1 cellular context compared by ENCODE assay signal in the genomic region with DNA sequence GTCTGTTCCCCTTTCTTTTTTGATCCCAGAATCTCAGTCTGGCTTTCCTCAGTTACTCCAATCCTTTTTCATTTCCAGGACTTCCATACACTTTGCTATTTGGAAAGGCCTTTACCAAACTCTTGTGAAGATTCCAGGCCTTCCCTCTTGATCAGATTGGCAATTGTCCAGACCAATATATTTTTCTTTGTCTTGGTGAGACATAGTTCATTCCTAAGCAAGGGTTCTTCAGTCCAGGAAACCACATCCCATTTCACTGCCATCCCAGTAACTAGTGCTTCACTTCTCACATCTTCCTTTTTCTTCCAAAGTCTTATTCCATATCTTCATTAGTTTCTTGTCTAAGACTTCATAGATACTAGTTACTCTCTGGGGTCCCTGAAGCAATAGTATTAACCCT.
TF ChIP-seq lines count a peak whose summit lies in the region.

No MANE protein-coding gene starts in this region.

TF ChIP-seq in GM23338, 12 proteins besides CTCF, POLR2A, EP300 and RAD21 (continued from another document):
- TF ChIP-seq, protein P1, sequence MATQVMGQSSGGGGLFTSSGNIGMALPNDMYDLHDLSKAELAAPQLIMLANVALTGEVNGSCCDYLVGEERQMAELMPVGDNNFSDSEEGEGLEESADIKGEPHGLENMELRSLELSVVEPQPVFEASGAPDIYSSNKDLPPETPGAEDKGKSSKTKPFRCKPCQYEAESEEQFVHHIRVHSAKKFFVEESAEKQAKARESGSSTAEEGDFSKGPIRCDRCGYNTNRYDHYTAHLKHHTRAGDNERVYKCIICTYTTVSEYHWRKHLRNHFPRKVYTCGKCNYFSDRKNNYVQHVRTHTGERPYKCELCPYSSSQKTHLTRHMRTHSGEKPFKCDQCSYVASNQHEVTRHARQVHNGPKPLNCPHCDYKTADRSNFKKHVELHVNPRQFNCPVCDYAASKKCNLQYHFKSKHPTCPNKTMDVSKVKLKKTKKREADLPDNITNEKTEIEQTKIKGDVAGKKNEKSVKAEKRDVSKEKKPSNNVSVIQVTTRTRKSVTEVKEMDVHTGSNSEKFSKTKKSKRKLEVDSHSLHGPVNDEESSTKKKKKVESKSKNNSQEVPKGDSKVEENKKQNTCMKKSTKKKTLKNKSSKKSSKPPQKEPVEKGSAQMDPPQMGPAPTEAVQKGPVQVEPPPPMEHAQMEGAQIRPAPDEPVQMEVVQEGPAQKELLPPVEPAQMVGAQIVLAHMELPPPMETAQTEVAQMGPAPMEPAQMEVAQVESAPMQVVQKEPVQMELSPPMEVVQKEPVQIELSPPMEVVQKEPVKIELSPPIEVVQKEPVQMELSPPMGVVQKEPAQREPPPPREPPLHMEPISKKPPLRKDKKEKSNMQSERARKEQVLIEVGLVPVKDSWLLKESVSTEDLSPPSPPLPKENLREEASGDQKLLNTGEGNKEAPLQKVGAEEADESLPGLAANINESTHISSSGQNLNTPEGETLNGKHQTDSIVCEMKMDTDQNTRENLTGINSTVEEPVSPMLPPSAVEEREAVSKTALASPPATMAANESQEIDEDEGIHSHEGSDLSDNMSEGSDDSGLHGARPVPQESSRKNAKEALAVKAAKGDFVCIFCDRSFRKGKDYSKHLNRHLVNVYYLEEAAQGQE (IDR thresholded peaks at IDR 0.05; ENCODE audit: unreplicated experiment) = no peak
- TF ChIP-seq POLR2AphosphoS5 (IDR thresholded peaks at IDR 0.05; ENCODE audit: low read depth) (no peak), CREB1 (CRISPR knock-in tag; IDR thresholded peaks at IDR 0.05; ENCODE audit: low read depth) (no peak), ZNF331 (CRISPR knock-in tag; IDR thresholded peaks at IDR 0.05; ENCODE audit: low read depth) (no peak), EZH2 (IDR thresholded peaks at IDR 0.05; ENCODE audit: low read depth, unreplicated experiment) (no peak), JUNB (IDR thresholded peaks at IDR 0.05; ENCODE audit: unreplicated experiment) (no peak), STAT1 (IDR thresholded peaks at IDR 0.05; ENCODE audit: unreplicated experiment) (no peak), EZH2phosphoT487 (IDR thresholded peaks at IDR 0.05; ENCODE audit: unreplicated experiment) (no peak)
- TF ChIP-seq, protein P2, sequence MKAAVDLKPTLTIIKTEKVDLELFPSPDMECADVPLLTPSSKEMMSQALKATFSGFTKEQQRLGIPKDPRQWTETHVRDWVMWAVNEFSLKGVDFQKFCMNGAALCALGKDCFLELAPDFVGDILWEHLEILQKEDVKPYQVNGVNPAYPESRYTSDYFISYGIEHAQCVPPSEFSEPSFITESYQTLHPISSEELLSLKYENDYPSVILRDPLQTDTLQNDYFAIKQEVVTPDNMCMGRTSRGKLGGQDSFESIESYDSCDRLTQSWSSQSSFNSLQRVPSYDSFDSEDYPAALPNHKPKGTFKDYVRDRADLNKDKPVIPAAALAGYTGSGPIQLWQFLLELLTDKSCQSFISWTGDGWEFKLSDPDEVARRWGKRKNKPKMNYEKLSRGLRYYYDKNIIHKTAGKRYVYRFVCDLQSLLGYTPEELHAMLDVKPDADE (IDR thresholded peaks at IDR 0.05) = no peak
- TF ChIP-seq, protein P3, sequence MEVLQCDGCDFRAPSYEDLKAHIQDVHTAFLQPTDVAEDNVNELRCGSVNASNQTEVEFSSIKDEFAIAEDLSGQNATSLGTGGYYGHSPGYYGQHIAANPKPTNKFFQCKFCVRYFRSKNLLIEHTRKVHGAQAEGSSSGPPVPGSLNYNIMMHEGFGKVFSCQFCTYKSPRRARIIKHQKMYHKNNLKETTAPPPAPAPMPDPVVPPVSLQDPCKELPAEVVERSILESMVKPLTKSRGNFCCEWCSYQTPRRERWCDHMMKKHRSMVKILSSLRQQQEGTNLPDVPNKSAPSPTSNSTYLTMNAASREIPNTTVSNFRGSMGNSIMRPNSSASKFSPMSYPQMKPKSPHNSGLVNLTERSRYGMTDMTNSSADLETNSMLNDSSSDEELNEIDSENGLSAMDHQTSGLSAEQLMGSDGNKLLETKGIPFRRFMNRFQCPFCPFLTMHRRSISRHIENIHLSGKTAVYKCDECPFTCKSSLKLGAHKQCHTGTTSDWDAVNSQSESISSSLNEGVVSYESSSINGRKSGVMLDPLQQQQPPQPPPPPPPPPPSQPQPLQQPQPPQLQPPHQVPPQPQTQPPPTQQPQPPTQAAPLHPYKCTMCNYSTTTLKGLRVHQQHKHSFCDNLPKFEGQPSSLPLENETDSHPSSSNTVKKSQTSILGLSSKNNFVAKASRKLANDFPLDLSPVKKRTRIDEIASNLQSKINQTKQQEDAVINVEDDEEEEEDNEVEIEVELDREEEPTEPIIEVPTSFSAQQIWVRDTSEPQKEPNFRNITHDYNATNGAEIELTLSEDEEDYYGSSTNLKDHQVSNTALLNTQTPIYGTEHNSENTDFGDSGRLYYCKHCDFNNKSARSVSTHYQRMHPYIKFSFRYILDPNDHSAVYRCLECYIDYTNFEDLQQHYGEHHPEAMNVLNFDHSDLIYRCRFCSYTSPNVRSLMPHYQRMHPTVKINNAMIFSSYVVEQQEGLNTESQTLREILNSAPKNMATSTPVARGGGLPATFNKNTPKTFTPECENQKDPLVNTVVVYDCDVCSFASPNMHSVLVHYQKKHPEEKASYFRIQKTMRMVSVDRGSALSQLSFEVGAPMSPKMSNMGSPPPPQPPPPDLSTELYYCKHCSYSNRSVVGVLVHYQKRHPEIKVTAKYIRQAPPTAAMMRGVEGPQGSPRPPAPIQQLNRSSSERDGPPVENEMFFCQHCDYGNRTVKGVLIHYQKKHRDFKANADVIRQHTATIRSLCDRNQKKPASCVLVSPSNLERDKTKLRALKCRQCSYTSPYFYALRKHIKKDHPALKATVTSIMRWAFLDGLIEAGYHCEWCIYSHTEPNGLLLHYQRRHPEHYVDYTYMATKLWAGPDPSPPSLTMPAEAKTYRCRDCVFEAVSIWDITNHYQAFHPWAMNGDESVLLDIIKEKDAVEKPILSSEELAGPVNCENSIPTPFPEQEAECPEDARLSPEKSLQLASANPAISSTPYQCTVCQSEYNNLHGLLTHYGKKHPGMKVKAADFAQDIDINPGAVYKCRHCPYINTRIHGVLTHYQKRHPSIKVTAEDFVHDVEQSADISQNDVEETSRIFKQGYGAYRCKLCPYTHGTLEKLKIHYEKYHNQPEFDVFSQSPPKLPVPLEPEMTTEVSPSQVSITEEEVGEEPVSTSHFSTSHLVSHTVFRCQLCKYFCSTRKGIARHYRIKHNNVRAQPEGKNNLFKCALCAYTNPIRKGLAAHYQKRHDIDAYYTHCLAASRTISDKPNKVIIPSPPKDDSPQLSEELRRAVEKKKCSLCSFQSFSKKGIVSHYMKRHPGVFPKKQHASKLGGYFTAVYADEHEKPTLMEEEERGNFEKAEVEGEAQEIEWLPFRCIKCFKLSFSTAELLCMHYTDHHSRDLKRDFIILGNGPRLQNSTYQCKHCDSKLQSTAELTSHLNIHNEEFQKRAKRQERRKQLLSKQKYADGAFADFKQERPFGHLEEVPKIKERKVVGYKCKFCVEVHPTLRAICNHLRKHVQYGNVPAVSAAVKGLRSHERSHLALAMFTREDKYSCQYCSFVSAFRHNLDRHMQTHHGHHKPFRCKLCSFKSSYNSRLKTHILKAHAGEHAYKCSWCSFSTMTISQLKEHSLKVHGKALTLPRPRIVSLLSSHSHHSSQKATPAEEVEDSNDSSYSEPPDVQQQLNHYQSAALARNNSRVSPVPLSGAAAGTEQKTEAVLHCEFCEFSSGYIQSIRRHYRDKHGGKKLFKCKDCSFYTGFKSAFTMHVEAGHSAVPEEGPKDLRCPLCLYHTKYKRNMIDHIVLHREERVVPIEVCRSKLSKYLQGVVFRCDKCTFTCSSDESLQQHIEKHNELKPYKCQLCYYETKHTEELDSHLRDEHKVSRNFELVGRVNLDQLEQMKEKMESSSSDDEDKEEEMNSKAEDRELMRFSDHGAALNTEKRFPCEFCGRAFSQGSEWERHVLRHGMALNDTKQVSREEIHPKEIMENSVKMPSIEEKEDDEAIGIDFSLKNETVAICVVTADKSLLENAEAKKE (CRISPR knock-in tag; IDR thresholded peaks at IDR 0.05) = no peak
